Comparison of ENCODE assay signal across 35 cellular contexts in genomic region chr11:35995872-35996271, GRCh38.
"Had no signal": no experiment of that assay in that cellular context is flagged by ENCODE, and none has a peak within 500 bp of the region (broad histone marks: within the 10 kb centered on the region; RNA-seq: fewer than 3 reads in every experiment).

No MANE protein-coding gene starts in this region.

- H3K4me2 ChIP-seq: KMS-11 had no signal

- H3K27me3 ChIP-seq: MG63 had no signal

- H3K4me3 ChIP-seq: MG63 had no signal

- DNase-seq: Karpas-422, Kasumi-1, KG1, MG63, MM.1S, MV-4-11, NCI-H1048, NCI-H1092, NCI-H1092 treated with DMSO at 0.1 percent for 48 hours, NCI-H1105, NCI-H1105 treated with DMSO at 0.1 percent for 48 hours, NCI-H1417, NCI-H1417 treated with DMSO at 0.1 percent for 48 hours, NCI-H1436, NCI-H1436 treated with DMSO at 0.1 percent for 48 hours, NCI-H146, NCI-H1694, NCI-H1694 treated with DMSO at 0.1 percent for 48 hours, NCI-H187, NCI-H187 treated with DMSO at 0.1 percent for 48 hours, NCI-H1930, NCI-H2029, NCI-H2029 treated with DMSO at 0.1 percent for 48 hours, NCI-H2081, NCI-H2081 treated with DMSO at 0.1 percent for 48 hours, NCI-H2107, NCI-H2171, NCI-H2171 treated with DMSO at 0.1 percent for 48 hours, NCI-H2227 treated with DMSO at 0.1 percent for 48 hours, NCI-H226, NCI-H345, NCI-H446, NCI-H446 treated with DMSO at 0.1 percent for 48 hours, NCI-H510A had no signal

- H3K9ac ChIP-seq: KMS-11 had no signal

- H3K27ac ChIP-seq: KMS-11 had no signal
